9 cellular contexts compared by ENCODE assay signal in the genomic region with DNA sequence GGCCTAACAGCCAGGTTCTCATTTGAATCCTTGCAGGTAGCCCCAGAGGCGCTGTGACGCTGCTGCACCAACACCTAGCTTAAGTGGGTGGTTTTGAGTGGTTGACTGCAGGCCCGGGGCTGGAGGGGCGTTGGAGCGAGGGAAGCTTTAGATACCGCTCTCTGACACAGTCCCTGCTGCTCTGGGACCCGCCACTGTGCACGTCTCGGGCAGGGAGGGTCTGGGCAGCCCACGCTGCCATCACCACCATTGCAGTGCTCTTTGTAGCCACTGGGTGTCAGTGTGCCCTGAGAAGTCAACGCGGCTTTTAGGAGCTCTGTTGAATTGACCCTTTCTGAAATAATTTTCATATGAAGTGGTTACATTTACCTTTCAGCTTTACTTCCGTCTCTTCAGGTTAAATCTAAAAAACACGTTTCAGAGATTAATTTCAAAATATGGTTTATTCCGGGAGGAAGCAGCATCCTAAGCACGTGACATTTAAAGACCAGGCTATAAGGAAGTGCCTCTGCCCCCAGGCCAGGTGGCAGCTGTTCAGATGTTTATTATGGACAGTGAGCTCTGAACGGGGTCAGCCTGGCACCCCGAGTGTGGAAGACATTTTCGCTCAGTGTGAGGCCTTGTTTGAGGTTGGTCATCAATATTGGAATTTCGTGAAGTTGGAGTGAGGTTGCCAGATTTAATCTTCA. TPM values are rescaled to one million over a fixed set of nuclear protein-coding genes. Genes with fewer than 3 reads are reported as not detected.
DNase-seq lines count a peak whose midpoint lies in the region; ATAC-seq and TF ChIP-seq lines count a peak whose summit lies in the region.
"Had no signal": no experiment of that assay in that cellular context is flagged by ENCODE, and none has a peak within 500 bp of the region (broad histone marks: within the 10 kb centered on the region; RNA-seq: fewer than 3 reads in every experiment).

No MANE protein-coding gene starts in this region.

- peak overlapping the region; percentile 17 for H3K27ac Mint-ChIP-seq in type B pancreatic cell
- H3K27ac Mint-ChIP-seq: T-helper 1 cell treated with Interleukin-12 subunit alpha and Interleukin-12 subunit beta and Interleukin-4 antibody, amounts not matched to agents 30 μg/mL and 1 μg/mL, for 36 hours had no signal

- no peaks in the 10 kb centered on the region for H3K9me3 ChIP-seq in ovary

- peak; percentile 53 for ATAC-seq in foreskin keratinocyte
- ATAC-seq in HG02938 (IDR thresholded peaks at IDR 0.05; ENCODE audit: unreplicated experiment) = no peak

- 25 to 29% (median 26%) methylated on average over 20 of the region's 20 CpGs for WGBS in ovary, 3 donors

- no peak overlapping the region for H3K4me3 Mint-ChIP-seq in type B pancreatic cell

- H3K4me3 ChIP-seq in ovary = no peak overlapping the region

- intact Hi-C loops in ovary (cut with DNase I) = loop anchor here in 3 of 4 donors (5.0 kb wide), 1 partner anchor 634 kb away; no protein-coding TSS in a partner anchor

- no peak for TF ChIP-seq POLR2A in ovary (IDR thresholded peaks at IDR 0.05)

- peaks cover 8% of the 10 kb centered on the region for H3K4me1 Mint-ChIP-seq in type B pancreatic cell (ENCODE audit: unreplicated experiment)

- no peak for TF ChIP-seq EP300 in ovary (IDR thresholded peaks at IDR 0.05)

- H3K9me3 Mint-ChIP-seq in type B pancreatic cell = no peaks in the 10 kb centered on the region
- H3K9me3 Mint-ChIP-seq: T-helper 1 cell treated with Interleukin-12 subunit alpha and Interleukin-12 subunit beta and Interleukin-4 antibody, amounts not matched to agents 30 μg/mL and 1 μg/mL, for 36 hours had no signal

- peaks cover 26% of the 10 kb centered on the region for H3K36me3 Mint-ChIP-seq in type B pancreatic cell

- no peaks in the 10 kb centered on the region for H3K27me3 ChIP-seq in foreskin keratinocyte
- H3K27me3 ChIP-seq in ovary = no peaks in the 10 kb centered on the region

- H3K4me1 ChIP-seq in foreskin keratinocyte = no peaks in the 10 kb centered on the region
- H3K4me1 ChIP-seq in ovary (ENCODE audit: insufficient read depth) = peaks cover under 1% of the 10 kb centered on the region

- TF ChIP-seq CTCF in foreskin keratinocyte (conservative IDR thresholded peaks at IDR 0.05) = peak; percentile 90
- peak; percentile 84 to 89 (median 85) for TF ChIP-seq CTCF in ovary (IDR thresholded peaks at IDR 0.05)
- peak; percentile 97 for TF ChIP-seq CTCF in type B pancreatic cell (conservative IDR thresholded peaks at IDR 0.05)

- no peaks in the 10 kb centered on the region for H3K27me3 Mint-ChIP-seq in type B pancreatic cell

- peak; percentile 49 for DNase-seq in COLO668 (lab: John Stamatoyannopoulos, UW; ENCODE audit: unreplicated experiment)
- peak; percentile 43 for DNase-seq in HT-29 (ENCODE audit: low spot score)
- peak; percentile 62 for DNase-seq in RPMI8226
- DNase-seq in activated effector memory CD4-positive, alpha-beta T cell treated with Interleukin-2 at 50 U/mL for 16 hours = peak; percentile 30
- DNase-seq in foreskin keratinocyte = peak in 1 of 2 donors; percentile 15
- DNase-seq in ovary = peak; percentile 51 to 78 (median 64)
- no peak for DNase-seq in type B pancreatic cell (ENCODE audit: extremely low spot score, unreplicated experiment)

- H3K27ac ChIP-seq in foreskin keratinocyte = no peak overlapping the region
- H3K27ac ChIP-seq in ovary = no peak overlapping the region

- H3K36me3 ChIP-seq in ovary = no peaks in the 10 kb centered on the region

RNA-seq across cellular contexts. Expression of gene PARVB, which starts 30.9 kb away (rescaled TPM):
- total RNA-seq in HT-29 (2014; rRNA removed; shearing (Covaris generic)) = not detected in 2 replicates
- total RNA-seq in foreskin keratinocyte (13.9 and 16.8 TPM in 2 replicates), ovary (10 to 100 TPM; 12.3 to 62.9 (median 40.0) TPM), type B pancreatic cell (ENCODE audit: low replicate concordance) (7.2 and 15.9 TPM in 2 replicates)
- polyA plus RNA-seq in foreskin keratinocyte (13.9 and 15.1 TPM in 2 replicates), ovary (10 to 100 TPM; 23.0 to 29.6 TPM)

RNA-seq across cellular contexts. Expression of gene SAMM50, which starts 38.0 kb away (rescaled TPM):
- 19.1 and 20.2 TPM in 2 replicates for total RNA-seq in HT-29 (2014; rRNA removed; shearing (Covaris generic))
- total RNA-seq in foreskin keratinocyte (53.2 and 55.0 TPM in 2 replicates), ovary (10 to 100 TPM; 18.0 to 47.3 (median 42.4) TPM), type B pancreatic cell (ENCODE audit: low replicate concordance) (50.0 and 57.5 TPM in 2 replicates)
- polyA plus RNA-seq in foreskin keratinocyte (56.5 and 59.1 TPM in 2 replicates), ovary (10 to 100 TPM; 34.4 to 60.2 TPM)
